Comparison of ENCODE assay signal across 26 cellular contexts in the genomic region with DNA sequence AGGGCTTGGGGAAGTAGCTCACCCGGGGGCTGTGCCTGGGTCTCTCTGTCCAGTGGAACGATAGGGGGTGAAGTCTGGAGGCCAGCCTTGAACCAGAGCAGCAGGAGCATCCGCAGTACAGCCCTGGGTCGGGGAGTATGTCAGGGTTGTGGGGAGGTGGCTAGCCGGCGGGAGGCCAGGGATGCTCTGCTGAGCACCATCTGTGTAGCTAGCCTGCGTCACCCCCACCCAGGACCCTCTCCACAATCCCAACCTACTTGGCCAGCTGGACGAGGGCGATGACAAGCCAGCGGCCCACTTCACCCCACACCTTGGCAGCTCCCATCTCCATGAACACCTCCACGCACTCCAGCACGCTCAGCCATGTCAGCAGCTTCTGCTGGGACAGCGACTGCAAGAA. TPM values are rescaled to one million over a fixed set of nuclear protein-coding genes. Genes with fewer than 3 reads are reported as not detected.
A peak's percentile ranks its signal among the peaks of the same experiment; 100 is the strongest.
DNase-seq lines count a peak whose midpoint lies in the region; ATAC-seq and TF ChIP-seq lines count a peak whose summit lies in the region.
"Had no signal": no experiment of that assay in that cellular context is flagged by ENCODE, and none has a peak within 500 bp of the region (broad histone marks: within the 10 kb centered on the region; RNA-seq: fewer than 3 reads in every experiment).

No MANE protein-coding gene starts in this region.

- no peak for DNase-seq in activated CD4-positive, alpha-beta T cell treated with anti-CD3 and anti-CD28 coated beads, Interleukin-2, amount 10 ng/mL, durations not matched to agents 24 days and 14 days
- DNase-seq in activated CD4-positive, alpha-beta T cell treated with anti-CD3 and anti-CD28 coated beads, Interleukin-2, amount 50 U/mL, for 4 hours, result no peak
- no peak for DNase-seq in CD4-positive, CD25-positive, alpha-beta regulatory T cell
- DNase-seq in activated T-helper 2 cell treated with anti-CD3 and anti-CD28 coated beads, Interferon-gamma antibody, Interleukin-2, Interleukin-4, amounts not matched to agents 10 μg/mL and 5 μg/mL and 100 μg/mL, durations not matched to agents 14 hours and 24 hours and 36 hours (ENCODE audit: low spot score), result no peak
- no peak for DNase-seq in neural progenitor cell (ENCODE audit: low spot score)
- no peak for DNase-seq in NCI-H146 treated with DMSO at 0.1 percent for 48 hours (lab: John Stamatoyannopoulos, UW; ENCODE audit: unreplicated experiment)
- no peak for DNase-seq in GM19238 (ENCODE audit: insufficient read length, low spot score)
- DNase-seq in NCI-H748 treated with DMSO at 0.1 percent for 48 hours (lab: John Stamatoyannopoulos, UW), result no peak
- DNase-seq: activated CD8-positive, alpha-beta memory T cell treated with anti-CD3 and anti-CD28 coated beads, Interleukin-2, amount 50 U/mL, for 4 hours; activated gamma-delta T cell; amniotic stem cell; DMS79 treated with DMSO at 0.1 percent for 48 hours; effector CD4-positive, alpha-beta T cell; islet precursor cell; midbrain; NCI-H1092 treated with DMSO at 0.1 percent for 48 hours; NCI-H187 treated with DMSO at 0.1 percent for 48 hours; NCI-H2171 treated with DMSO at 0.1 percent for 48 hours; NCI-H524; nephron progenitor cell; right lobe of liver; SHP77; stimulated activated CD4-positive, alpha-beta T cell treated with anti-CD3 and anti-CD28 coated beads, Interleukin-2, amount 100 ng/mL, for 48 hours had no signal

- H3K4me3 ChIP-seq in CD4-positive, CD25-positive, alpha-beta regulatory T cell (ENCODE audit: low read depth, low read length), result no peak overlapping the region
- H3K4me3 ChIP-seq in neural progenitor cell, result no peak overlapping the region
- H3K4me3 ChIP-seq: right lobe of liver had no signal

- no peaks in the 10 kb centered on the region for H3K27me3 Mint-ChIP-seq in activated CD4-positive, alpha-beta T cell treated with anti-CD3 and anti-CD28 coated beads, Interleukin-2, amount 10 ng/mL, durations not matched to agents 24 days and 14 days
- peaks cover 12% of the 10 kb centered on the region for H3K27me3 Mint-ChIP-seq in CD4-positive, CD25-positive, alpha-beta regulatory T cell
- H3K27me3 Mint-ChIP-seq in activated T-helper 2 cell treated with anti-CD3 and anti-CD28 coated beads, Interferon-gamma antibody, Interleukin-2, Interleukin-4, amounts not matched to agents 10 μg/mL and 5 μg/mL and 100 μg/mL, durations not matched to agents 14 hours and 24 hours and 36 hours (ENCODE audit: low read depth), result no peaks in the 10 kb centered on the region
- H3K27me3 Mint-ChIP-seq in neural progenitor cell (ENCODE audit: insufficient read depth, low read depth), result peaks cover 12% of the 10 kb centered on the region

- H3K27me3 ChIP-seq in CD4-positive, CD25-positive, alpha-beta regulatory T cell (ENCODE audit: control insufficient read depth, insufficient read depth, low read length), result no peaks in the 10 kb centered on the region
- H3K27me3 ChIP-seq in neural progenitor cell, result no peaks in the 10 kb centered on the region
- H3K27me3 ChIP-seq: right lobe of liver had no signal

- peaks cover 28% of the 10 kb centered on the region for H3K36me3 Mint-ChIP-seq in activated CD4-positive, alpha-beta T cell treated with anti-CD3 and anti-CD28 coated beads, Interleukin-2, amount 10 ng/mL, durations not matched to agents 24 days and 14 days (ENCODE audit: low read depth)
- no peaks in the 10 kb centered on the region for H3K36me3 Mint-ChIP-seq in CD4-positive, CD25-positive, alpha-beta regulatory T cell
- H3K36me3 Mint-ChIP-seq in activated T-helper 2 cell treated with anti-CD3 and anti-CD28 coated beads, Interferon-gamma antibody, Interleukin-2, Interleukin-4, amounts not matched to agents 10 μg/mL and 5 μg/mL and 100 μg/mL, durations not matched to agents 14 hours and 24 hours and 36 hours (ENCODE audit: low read depth), result peaks cover 33% of the 10 kb centered on the region
- peaks cover 2% of the 10 kb centered on the region for H3K36me3 Mint-ChIP-seq in neural progenitor cell

- H3K27ac ChIP-seq in CD4-positive, CD25-positive, alpha-beta regulatory T cell (ENCODE audit: insufficient read depth, low read length, poor library complexity, severe bottlenecking), result no peak overlapping the region
- H3K27ac ChIP-seq in neural progenitor cell, result no peak overlapping the region
- H3K27ac ChIP-seq: right lobe of liver had no signal

- peaks cover 30% of the 10 kb centered on the region for H3F3A ChIP-seq in neural progenitor cell (ENCODE audit: low read depth)

- H3K36me3 ChIP-seq in CD4-positive, CD25-positive, alpha-beta regulatory T cell (ENCODE audit: control insufficient read depth, insufficient read depth, low read length), result peaks cover 51% of the 10 kb centered on the region
- H3K36me3 ChIP-seq in neural progenitor cell, result no peaks in the 10 kb centered on the region

- H3K27ac Mint-ChIP-seq in activated CD4-positive, alpha-beta T cell treated with anti-CD3 and anti-CD28 coated beads, Interleukin-2, amount 10 ng/mL, durations not matched to agents 24 days and 14 days, result no peak overlapping the region
- H3K27ac Mint-ChIP-seq in CD4-positive, CD25-positive, alpha-beta regulatory T cell, result peak overlapping the region in 1 of 3 donors; percentile 67
- no peak overlapping the region for H3K27ac Mint-ChIP-seq in activated T-helper 2 cell treated with anti-CD3 and anti-CD28 coated beads, Interferon-gamma antibody, Interleukin-2, Interleukin-4, amounts not matched to agents 10 μg/mL and 5 μg/mL and 100 μg/mL, durations not matched to agents 14 hours and 24 hours and 36 hours
- H3K27ac Mint-ChIP-seq in neural progenitor cell, result no peak overlapping the region

- ATAC-seq in CD4-positive, CD25-positive, alpha-beta regulatory T cell (ENCODE audit: low read depth in 2 of 2), result no peak
- ATAC-seq: HCT116, right lobe of liver had no signal

- H3K4me3 Mint-ChIP-seq in activated CD4-positive, alpha-beta T cell treated with anti-CD3 and anti-CD28 coated beads, Interleukin-2, amount 10 ng/mL, durations not matched to agents 24 days and 14 days, result peak overlapping the region; percentile 99
- peak overlapping the region; percentile 53 to 63 (median 61) for H3K4me3 Mint-ChIP-seq in CD4-positive, CD25-positive, alpha-beta regulatory T cell
- peak overlapping the region; percentile 23 for H3K4me3 Mint-ChIP-seq in activated T-helper 2 cell treated with anti-CD3 and anti-CD28 coated beads, Interferon-gamma antibody, Interleukin-2, Interleukin-4, amounts not matched to agents 10 μg/mL and 5 μg/mL and 100 μg/mL, durations not matched to agents 14 hours and 24 hours and 36 hours (ENCODE audit: low read depth)
- H3K4me3 Mint-ChIP-seq in neural progenitor cell, result peak overlapping the region; percentile 70

- no peak overlapping the region for H3K9ac ChIP-seq in neural progenitor cell

- H3K4me1 ChIP-seq in CD4-positive, CD25-positive, alpha-beta regulatory T cell (ENCODE audit: control insufficient read depth, insufficient read depth, low read length, poor library complexity, severe bottlenecking), result peaks cover 44% of the 10 kb centered on the region
- peaks cover 23% of the 10 kb centered on the region for H3K4me1 ChIP-seq in neural progenitor cell

- H3K9me3 Mint-ChIP-seq in activated CD4-positive, alpha-beta T cell treated with anti-CD3 and anti-CD28 coated beads, Interleukin-2, amount 10 ng/mL, durations not matched to agents 24 days and 14 days, result no peaks in the 10 kb centered on the region
- H3K9me3 Mint-ChIP-seq in CD4-positive, CD25-positive, alpha-beta regulatory T cell, result no peaks in the 10 kb centered on the region
- H3K9me3 Mint-ChIP-seq in activated T-helper 2 cell treated with anti-CD3 and anti-CD28 coated beads, Interferon-gamma antibody, Interleukin-2, Interleukin-4, amounts not matched to agents 10 μg/mL and 5 μg/mL and 100 μg/mL, durations not matched to agents 14 hours and 24 hours and 36 hours, result no peaks in the 10 kb centered on the region
- no peaks in the 10 kb centered on the region for H3K9me3 Mint-ChIP-seq in neural progenitor cell
- H3K9me3 Mint-ChIP-seq: nephron progenitor cell had no signal

- intact Hi-C loops in activated CD4-positive, alpha-beta T cell treated with anti-CD3 and anti-CD28 coated beads, Interleukin-2, amount 10 ng/mL, durations not matched to agents 24 days and 14 days (cut with micrococcal nuclease), result no loop called here
- intact Hi-C loops in activated T-helper 2 cell treated with anti-CD3 and anti-CD28 coated beads, Interferon-gamma antibody, Interleukin-2, Interleukin-4, amounts not matched to agents 10 μg/mL and 5 μg/mL and 100 μg/mL, durations not matched to agents 14 hours and 24 hours and 36 hours (cut with micrococcal nuclease), result loop anchor here (5.0 kb wide), 2 partner anchors 207 to 1348 kb away; a partner anchor contains a TSS

- H3K4me2 ChIP-seq in neural progenitor cell, result no peak overlapping the region

- H3K9me3 ChIP-seq in CD4-positive, CD25-positive, alpha-beta regulatory T cell (ENCODE audit: control insufficient read depth in 2 of 2, low read length in 2 of 2), result no peaks in the 10 kb centered on the region
- H3K9me3 ChIP-seq in neural progenitor cell (ENCODE audit: low read depth), result no peaks in the 10 kb centered on the region
- H3K9me3 ChIP-seq: right lobe of liver had no signal

- no peak for TF ChIP-seq CTCF in neural progenitor cell (IDR thresholded peaks at IDR 0.05)

- H4K20me1 ChIP-seq in neural progenitor cell (ENCODE audit: low read depth), result peaks cover 18% of the 10 kb centered on the region

- peaks cover 19% of the 10 kb centered on the region for H3K79me2 ChIP-seq in neural progenitor cell (ENCODE audit: low read depth)

- H2AFZ ChIP-seq in neural progenitor cell (replicated peaks), result no peak overlapping the region

- H3K4me1 Mint-ChIP-seq in activated CD4-positive, alpha-beta T cell treated with anti-CD3 and anti-CD28 coated beads, Interleukin-2, amount 10 ng/mL, durations not matched to agents 24 days and 14 days, result peaks cover 21% of the 10 kb centered on the region
- H3K4me1 Mint-ChIP-seq in CD4-positive, CD25-positive, alpha-beta regulatory T cell, result peaks cover 0 to 51% (median 25%) of the 10 kb centered on the region in 4 donors
- H3K4me1 Mint-ChIP-seq in activated T-helper 2 cell treated with anti-CD3 and anti-CD28 coated beads, Interferon-gamma antibody, Interleukin-2, Interleukin-4, amounts not matched to agents 10 μg/mL and 5 μg/mL and 100 μg/mL, durations not matched to agents 14 hours and 24 hours and 36 hours (ENCODE audit: low read depth), result peaks cover 19% of the 10 kb centered on the region
- peaks cover 25% of the 10 kb centered on the region for H3K4me1 Mint-ChIP-seq in neural progenitor cell

RNA-seq across cellular contexts. Expression of a gene that starts 2.2 kb away (rescaled TPM):
- 31.3 and 34.8 TPM in 2 replicates for total RNA-seq in activated CD4-positive, alpha-beta T cell treated with anti-CD3 and anti-CD28 coated beads, Interleukin-2, amount 10 ng/mL, durations not matched to agents 24 days and 14 days
- total RNA-seq in CD4-positive, CD25-positive, alpha-beta regulatory T cell, result 64.1 TPM
- polyA plus RNA-seq in CD4-positive, CD25-positive, alpha-beta regulatory T cell, result 10 to 100 TPM; 52.6 to 62.0 (median 59.3) TPM
- total RNA-seq in activated T-helper 2 cell treated with anti-CD3 and anti-CD28 coated beads, Interferon-gamma antibody, Interleukin-2, Interleukin-4, amounts not matched to agents 10 μg/mL and 5 μg/mL and 100 μg/mL, durations not matched to agents 14 hours and 24 hours and 36 hours, result 30.8 and 38.5 TPM in 2 replicates
- total RNA-seq in neural progenitor cell (ENCODE audit: low replicate concordance), result 11.6 and 26.5 TPM in 2 replicates

RNA-seq across cellular contexts. Expression of a gene that starts 7.0 kb away (rescaled TPM):
- total RNA-seq in activated CD4-positive, alpha-beta T cell treated with anti-CD3 and anti-CD28 coated beads, Interleukin-2, amount 10 ng/mL, durations not matched to agents 24 days and 14 days, result not detected in 2 replicates
- 4.2 TPM for total RNA-seq in CD4-positive, CD25-positive, alpha-beta regulatory T cell
- 1 to 10 TPM in 2 of 4 donors, under 1 TPM in 2; 0.65 to 3.4 (median 1.2) TPM for polyA plus RNA-seq in CD4-positive, CD25-positive, alpha-beta regulatory T cell
- 0.07 and 0.30 TPM in 2 replicates for total RNA-seq in activated T-helper 2 cell treated with anti-CD3 and anti-CD28 coated beads, Interferon-gamma antibody, Interleukin-2, Interleukin-4, amounts not matched to agents 10 μg/mL and 5 μg/mL and 100 μg/mL, durations not matched to agents 14 hours and 24 hours and 36 hours
- total RNA-seq in neural progenitor cell (ENCODE audit: low replicate concordance), result 5.0 and 13.4 TPM in 2 replicates
- total RNA-seq: A172 had no signal

RNA-seq across cellular contexts. Expression of a gene that starts 8.4 kb away (rescaled TPM):
- 1.8 and 2.0 TPM in 2 replicates for total RNA-seq in activated CD4-positive, alpha-beta T cell treated with anti-CD3 and anti-CD28 coated beads, Interleukin-2, amount 10 ng/mL, durations not matched to agents 24 days and 14 days
- total RNA-seq in CD4-positive, CD25-positive, alpha-beta regulatory T cell, result 1.8 TPM
- polyA plus RNA-seq in CD4-positive, CD25-positive, alpha-beta regulatory T cell, result not detected
- total RNA-seq in activated T-helper 2 cell treated with anti-CD3 and anti-CD28 coated beads, Interferon-gamma antibody, Interleukin-2, Interleukin-4, amounts not matched to agents 10 μg/mL and 5 μg/mL and 100 μg/mL, durations not matched to agents 14 hours and 24 hours and 36 hours, result 1.4 and 1.7 TPM in 2 replicates
- total RNA-seq in neural progenitor cell (ENCODE audit: low replicate concordance), result 0.99 TPM in 1 of 2 replicates, not detected in the other
- total RNA-seq: epithelial cell of proximal tubule had no signal

RNA-seq across cellular contexts. Expression of a gene that starts 30.0 kb away (rescaled TPM):
- total RNA-seq in activated CD4-positive, alpha-beta T cell treated with anti-CD3 and anti-CD28 coated beads, Interleukin-2, amount 10 ng/mL, durations not matched to agents 24 days and 14 days, result 0.49 and 0.83 TPM in 2 replicates
- 4.1 TPM for total RNA-seq in CD4-positive, CD25-positive, alpha-beta regulatory T cell
- under 1 TPM in 1 of 4 donors, not detected in 3; 0.18 TPM for polyA plus RNA-seq in CD4-positive, CD25-positive, alpha-beta regulatory T cell
- 0.46 and 0.66 TPM in 2 replicates for total RNA-seq in activated T-helper 2 cell treated with anti-CD3 and anti-CD28 coated beads, Interferon-gamma antibody, Interleukin-2, Interleukin-4, amounts not matched to agents 10 μg/mL and 5 μg/mL and 100 μg/mL, durations not matched to agents 14 hours and 24 hours and 36 hours
- 3.7 and 11.0 TPM in 2 replicates for total RNA-seq in neural progenitor cell (ENCODE audit: low replicate concordance)

Comparison
In these comparisons a context has a peak if more than half of its experiments do, and no peak if none do; other contexts are left out.
1. H3K4me3 Mint-ChIP-seq: peak in every context shown above with its lines; median percentile 99 in activated CD4-positive, alpha-beta T cell treated with anti-CD3 and anti-CD28 coated beads, Interleukin-2, amount 10 ng/mL, durations not matched to agents 24 days and 14 days; 70 in neural progenitor cell; 61 in CD4-positive, CD25-positive, alpha-beta regulatory T cell; 23 in activated T-helper 2 cell treated with anti-CD3 and anti-CD28 coated beads, Interferon-gamma antibody, Interleukin-2, Interleukin-4, amounts not matched to agents 10 μg/mL and 5 μg/mL and 100 μg/mL, durations not matched to agents 14 hours and 24 hours and 36 hours.